8 cellular contexts compared by ENCODE assay signal in genomic region chr6:106512048-106512957, GRCh38.
DNase-seq lines count a peak whose midpoint lies in the region; ATAC-seq, FAIRE-seq and TF ChIP-seq lines count a peak whose summit lies in the region.

No MANE protein-coding gene starts in this region.

- no peaks in the 10 kb centered on the region for H4K20me1 ChIP-seq in H1 (replicated peaks in 1 of 2; ENCODE audit: control insufficient read depth in 1 of 2, insufficient read depth in 2 of 2, low read length in 2 of 2)

- H2BK15ac ChIP-seq in H1 (ENCODE audit: low read length), result no peak overlapping the region; the same call in 1 of the 2 replicates

- H3K18ac ChIP-seq in H1 (ENCODE audit: extremely low read depth, low read length), result 0 out of 2 replicates have a peak overlapping the region, but pooled peaks have one; percentile 14

- H2AK5ac ChIP-seq in H1 (ENCODE audit: low read depth, low read length), result no peak overlapping the region

- H2BK120ac ChIP-seq in H1 (replicated peaks; ENCODE audit: low read depth, low read length), result no peak overlapping the region

- H2AFZ ChIP-seq in H1 (ENCODE audit: low read length), result 0 out of 2 replicates have a peak overlapping the region, but pooled peaks have one; percentile 38

- ATAC-seq in GM18498 (IDR thresholded peaks at IDR 0.05; ENCODE audit: unreplicated experiment), result peak; percentile 68

- peak overlapping the region; percentile 76 for H3K27ac Mint-ChIP-seq in HFFc6

- peaks cover 22% of the 10 kb centered on the region for H3K27me3 Mint-ChIP-seq in HFFc6 (ENCODE audit: insufficient read depth)

- H3K23me2 ChIP-seq in H1 (ENCODE audit: low read depth, low read length), result peaks cover 19% of the 10 kb centered on the region

- no peaks in the 10 kb centered on the region for H3K36me3 ChIP-seq in H1 (ENCODE audit: control insufficient read depth in 2 of 4, insufficient read depth in 4 of 4, low read length in 3 of 4)

- H2BK20ac ChIP-seq in H1 (ENCODE audit: low read length), result no peak overlapping the region

- no peaks in the 10 kb centered on the region for H3K9me3 Mint-ChIP-seq in HFFc6

- H3K23ac ChIP-seq in H1 (ENCODE audit: insufficient read length), result no peak overlapping the region

- 4% methylated on average over 61 of the region's 90 CpGs; no CpG with 5 or more reads in 1 of the 2 experiments for WGBS in H1 (ENCODE audit: extremely low coverage in 1 of 2, insufficient coverage in 1 of 2, insufficient read length in 1 of 2, insufficient replicate concordance in 2 of 2, low coverage in 1 of 2, low lambda C conversion rate in 2 of 2, missing lambda C conversion rate in 1 of 2), 2 experiments

- H2BK5ac ChIP-seq in H1 (ENCODE audit: low read depth, low read length), result no peak overlapping the region

- H3K4me2 ChIP-seq in H1 (ENCODE audit: insufficient read depth in 1 of 2, low read depth in 2 of 2, low read length in 2 of 2), result peak overlapping the region; percentile 92

- no peak overlapping the region for H3K4ac ChIP-seq in H1 (replicated peaks; ENCODE audit: insufficient read length, low read depth, low read length)

- peak in 1 of 2 experiments; percentile 27; a peak in 2 of 4 replicates for TF ChIP-seq RAD21 in H1 (IDR thresholded peaks at IDR 0.05 in 1 of 2, conservative IDR thresholded peaks at IDR 0.05 in 1 of 2; ENCODE audit: low read depth in 2 of 2, low read length in 2 of 2)

- H4K8ac ChIP-seq in H1 (ENCODE audit: extremely low read depth, insufficient read depth, low read length), result peak overlapping the region; percentile 48

- H3K4me3 ChIP-seq in NB4 (ENCODE audit: low read depth, low read length) (peak overlapping the region; percentile 69), H1 (ENCODE audit: extremely low read depth in 1 of 4, insufficient read depth in 2 of 4, low read depth in 3 of 4, low read length in 4 of 4) (peak overlapping the region; percentile 37 to 69 (median 56)), mononuclear cell (ENCODE audit: low read length) (peak overlapping the region; percentile 81)

- FAIRE-seq in H1 (lab: Jason Lieb, UNC), result no peak

- H3K4me1 ChIP-seq in H1 (replicated peaks in 1 of 4; ENCODE audit: control insufficient read depth in 3 of 4, insufficient read depth in 4 of 4, low read length in 3 of 4), result peaks cover 0 to 11% (median 4%) of the 10 kb centered on the region in 4 experiments
- H3K4me1 ChIP-seq in mononuclear cell (ENCODE audit: insufficient read depth, low read length), result peaks cover 57% of the 10 kb centered on the region

- TF ChIP-seq POLR2A in NB4 (IDR thresholded peaks at IDR 0.05; ENCODE audit: extremely low read depth, insufficient read length), result no peak
- TF ChIP-seq POLR2A in H1 (IDR thresholded peaks at IDR 0.05; ENCODE audit: control extremely low read depth in 1 of 2, low read depth in 2 of 2, low read length in 2 of 2), result no peak

- no peak overlapping the region for H3K14ac ChIP-seq in H1 (ENCODE audit: insufficient read length)

- peak overlapping the region in 1 of 4 experiments; percentile 25; a peak in 2 of 7 replicates for H3K9ac ChIP-seq in H1 (replicated peaks in 1 of 4; ENCODE audit: extremely low read depth in 1 of 4, low read depth in 3 of 4, low read length in 3 of 4)

- H3K36me3 Mint-ChIP-seq in HFFc6 (ENCODE audit: low read depth), result no peaks in the 10 kb centered on the region

- CTCF ChIA-PET in H1 (lab: Charles Lee; ENCODE audit: partially characterized antibody), result interaction anchor here (0.8 to 5.1 kb wide), 21 partner anchors 10 to 548 kb away, joined by 3 to 29 read pairs (median 4); partner anchors contain the start of gene CRYBG1

- H3K27ac ChIP-seq in H1 (ENCODE audit: low read depth, low read length), result no peak overlapping the region

- H3K79me2 ChIP-seq in H1 (ENCODE audit: control insufficient read depth in 1 of 2, insufficient read depth in 2 of 2, low read length in 2 of 2), result no peaks in the 10 kb centered on the region

- H4K5ac ChIP-seq in H1 (ENCODE audit: insufficient read length, low read depth, low read length), result no peak overlapping the region

- peak overlapping the region; percentile 20 for H4K91ac ChIP-seq in H1 (replicated peaks; ENCODE audit: insufficient read length, low read length)

- TF ChIP-seq CTCF in HFFc6 (IDR thresholded peaks at IDR 0.05) (peak; percentile 58), NB4 (IDR thresholded peaks at IDR 0.05; ENCODE audit: low read depth, low read length) (peak; percentile 25), H1 (IDR thresholded peaks at IDR 0.05; ENCODE audit: control extremely low read depth in 1 of 3, insufficient read depth in 1 of 3, low read depth in 1 of 3, low read length in 3 of 3) (peak; percentile 18 to 40 (median 23); a peak in 3 of 4 replicates)

- no peaks in the 10 kb centered on the region for H3K9me3 ChIP-seq in H1 (ENCODE audit: insufficient read depth in 2 of 2, low read depth in 1 of 2, low read length in 1 of 2)
- no peaks in the 10 kb centered on the region for H3K9me3 ChIP-seq in mononuclear cell (ENCODE audit: low read depth, low read length)

- POLR2A ChIA-PET in H1 (lab: Charles Lee; ENCODE audit: partially characterized antibody), result interaction anchor here (0.6 to 1.4 kb wide), 3 partner anchors 187 to 1567 kb away, joined by 3 to 5 read pairs (median 4); partner anchors contain the start of gene ATG5

- DNase-seq in HFFc6 (no peak), NB4 (ENCODE audit: low read depth) (peak; percentile 83), H1 (ENCODE audit: low read depth in 1 of 2, low spot score in 2 of 2) (peak in 1 of 2 experiments; percentile 79), NCI-H1694 treated with DMSO at 0.1 percent for 48 hours (lab: John Stamatoyannopoulos, UW) (no peak)
- DNase-seq in activated CD4-positive, alpha-beta T cell treated with anti-CD3 and anti-CD28 coated beads, Interleukin-2, amount 50 U/mL, for 48 hours, result peak; percentile 74 to 80
- DNase-seq in stimulated activated CD8-positive, alpha-beta memory T cell treated with anti-CD3 and anti-CD28 coated beads, Interleukin-7, amount 100 ng/mL, for 24 hours (ENCODE audit: low read depth), result peak; percentile 30

- TF ChIP-seq EP300 in H1 (IDR thresholded peaks at IDR 0.05; ENCODE audit: borderline replicate concordance in 1 of 2, low read depth in 2 of 2, low read length in 2 of 2), result no peak

- no peak overlapping the region for H3K56ac ChIP-seq in H1 (replicated peaks; ENCODE audit: insufficient read length, low read depth, low read length)

- peaks cover 50% of the 10 kb centered on the region for H3K4me1 Mint-ChIP-seq in HFFc6 (ENCODE audit: low read depth)

- peak overlapping the region; percentile 89 for H3K4me3 Mint-ChIP-seq in HFFc6

- no peaks in the 10 kb centered on the region for H3K79me1 ChIP-seq in H1 (ENCODE audit: low read depth, low read length)

- H3K27me3 ChIP-seq in H1 (replicated peaks in 1 of 4; ENCODE audit: control insufficient read depth in 3 of 4, extremely low read depth in 1 of 4, insufficient read depth in 3 of 4, low read length in 3 of 4), result peaks cover 24 to 57% (median 55%) of the 10 kb centered on the region in 4 experiments
- no peaks in the 10 kb centered on the region for H3K27me3 ChIP-seq in mononuclear cell (ENCODE audit: insufficient read depth, low read length)

- no peak overlapping the region for H2BK12ac ChIP-seq in H1 (ENCODE audit: low read depth, low read length)

TF ChIP-seq in H1, 55 proteins besides CTCF, POLR2A, EP300 and RAD21 (continues in another document):
- TF ChIP-seq TAF7 (optimal IDR thresholded peaks at IDR 0.05; ENCODE audit: borderline replicate concordance, low read depth, low read length), result no peak
- no peak for TF ChIP-seq KDM1A (IDR thresholded peaks at IDR 0.05; ENCODE audit: borderline replicate concordance, low read length)
- peak; percentile 86 for TF ChIP-seq TBP (IDR thresholded peaks at IDR 0.05; ENCODE audit: low read depth, low read length)
- TF ChIP-seq RNF2 (IDR thresholded peaks at IDR 0.05; ENCODE audit: borderline replicate concordance, low read depth, low read length, missing control alignments, poor library complexity, severe bottlenecking), result peak; percentile 36
- no peak for TF ChIP-seq JUND (IDR thresholded peaks at IDR 0.05; ENCODE audit: low read length)
- no peak for TF ChIP-seq HDAC6 (IDR thresholded peaks at IDR 0.05; ENCODE audit: low read depth, low read length)
- no peak for TF ChIP-seq BRCA1 (IDR thresholded peaks at IDR 0.05; ENCODE audit: low read depth, low read length)
- TF ChIP-seq USF2 (IDR thresholded peaks at IDR 0.05; ENCODE audit: low read length), result no peak
- TF ChIP-seq KDM5A (IDR thresholded peaks at IDR 0.05; ENCODE audit: low read length), result no peak
- no peak for TF ChIP-seq TCF12 (IDR thresholded peaks at IDR 0.05; ENCODE audit: low read depth, low read length)
- TF ChIP-seq SUZ12 (IDR thresholded peaks at IDR 0.05; ENCODE audit: low read length), result peak; percentile 43; the same call in 1 of the 2 replicates
- TF ChIP-seq ATF2 (IDR thresholded peaks at IDR 0.05; ENCODE audit: low read length), result no peak
- TF ChIP-seq TAF1 (IDR thresholded peaks at IDR 0.05; ENCODE audit: low read depth, low read length), result no peak
- TF ChIP-seq CTBP2 (IDR thresholded peaks at IDR 0.05; ENCODE audit: borderline replicate concordance, insufficient read depth, insufficient read length, low read length), result peak; percentile 25
- no peak for TF ChIP-seq TEAD4 (IDR thresholded peaks at IDR 0.05; ENCODE audit: low read depth, low read length)
- TF ChIP-seq GABPA (IDR thresholded peaks at IDR 0.05; ENCODE audit: borderline replicate concordance, insufficient read depth, low read length), result no peak
- peak; percentile 92 for TF ChIP-seq ASH2L (IDR thresholded peaks at IDR 0.05; ENCODE audit: low read length)
- TF ChIP-seq NANOG (IDR thresholded peaks at IDR 0.05; ENCODE audit: insufficient read depth, low read depth, low read length, poor library complexity, severe bottlenecking), result no peak

Comparison
In these comparisons a context has a peak if more than half of its experiments do, and no peak if none do; other contexts are left out.
1. DNase-seq: peak in NB4 (single experiment), activated CD4-positive, alpha-beta T cell treated with anti-CD3 and anti-CD28 coated beads, Interleukin-2, amount 50 U/mL, for 48 hours (2 of 2) and stimulated activated CD8-positive, alpha-beta memory T cell treated with anti-CD3 and anti-CD28 coated beads, Interleukin-7, amount 100 ng/mL, for 24 hours (single experiment); none in HFFc6 (single experiment) and NCI-H1694 treated with DMSO at 0.1 percent for 48 hours (single experiment).
2. Peak in every context shown above with its lines, with median percentiles within 50 percentile points of each other: CTCF ChIP-seq and H3K4me3 ChIP-seq.